ENCODE assay signal across 14 cellular contexts in genomic region chr19:43799502-43800142, GRCh38. TPM values are rescaled to one million over a fixed set of nuclear protein-coding genes. Genes with fewer than 3 reads are reported as not detected.
DNase-seq lines count a peak whose midpoint lies in the region; ATAC-seq and TF ChIP-seq lines count a peak whose summit lies in the region.
"Had no signal": no experiment of that assay in that cellular context is flagged by ENCODE, and none has a peak within 500 bp of the region (broad histone marks: within the 10 kb centered on the region; RNA-seq: fewer than 3 reads in every experiment).

No MANE protein-coding gene starts in this region.

- H3K4me3 ChIP-seq in heart left ventricle (peak overlapping the region in 4 of 12 donors; percentile 39 to 58 (median 46)), iPS-18c (ENCODE audit: insufficient read depth, low read depth, low read length) (peak overlapping the region; percentile 72; the same call in 1 of the 2 replicates), upper lobe of right lung (peak overlapping the region; percentile 57), ascending aorta (no peak overlapping the region)
- H3K4me3 ChIP-seq: MG63 had no signal

- no peaks in the 10 kb centered on the region for H3K9me3 Mint-ChIP-seq in activated T-helper 17 cell treated with anti-CD3 and anti-CD28 coated beads, Interleukin-2, amount 50 U/mL, for 72 hours

- H3K4me1 ChIP-seq in heart left ventricle (peaks cover 0 to 15% (median 6%) of the 10 kb centered on the region in 12 donors), upper lobe of right lung (peaks cover 8% of the 10 kb centered on the region), ascending aorta (no peaks in the 10 kb centered on the region)

- peaks cover 10% of the 10 kb centered on the region for H3K4me1 Mint-ChIP-seq in activated T-helper 17 cell treated with anti-CD3 and anti-CD28 coated beads, Interleukin-2, amount 50 U/mL, for 72 hours

- H3K27ac ChIP-seq in heart left ventricle (peak overlapping the region in 2 of 12 donors; percentile 35 to 46), upper lobe of right lung (no peak overlapping the region), ascending aorta (no peak overlapping the region)

- H3K27ac Mint-ChIP-seq in activated T-helper 17 cell treated with anti-CD3 and anti-CD28 coated beads, Interleukin-2, amount 50 U/mL, for 72 hours: no peak overlapping the region

- peaks cover 0 to 7% (median 0%) of the 10 kb centered on the region in 12 donors for H3K9me3 ChIP-seq in heart left ventricle
- H3K9me3 ChIP-seq in iPS-18c (ENCODE audit: control insufficient read depth, insufficient read depth, low read length): no peaks in the 10 kb centered on the region
- no peaks in the 10 kb centered on the region for H3K9me3 ChIP-seq in upper lobe of right lung
- no peaks in the 10 kb centered on the region for H3K9me3 ChIP-seq in ascending aorta
- H3K9me3 ChIP-seq: BLaER1, MG63 had no signal

- H3K27me3 ChIP-seq in heart left ventricle: peaks cover 0 to 60% (median 14%) of the 10 kb centered on the region in 9 donors
- no peaks in the 10 kb centered on the region for H3K27me3 ChIP-seq in upper lobe of right lung
- peaks cover 5% of the 10 kb centered on the region for H3K27me3 ChIP-seq in ascending aorta
- H3K27me3 ChIP-seq: BLaER1, MG63 had no signal

- ATAC-seq in heart left ventricle (peak in 3 of 4 donors; percentile 67 to 85 (median 68)), Right ventricle myocardium inferior (no peak), upper lobe of right lung (peak; percentile 15)
- ATAC-seq in activated T-helper 17 cell treated with anti-CD3 and anti-CD28 coated beads, Interleukin-2, amount 50 U/mL, for 72 hours (replicated peaks): no peak

- no peak for TF ChIP-seq POLR2A in heart left ventricle (IDR thresholded peaks at IDR 0.05)

- 52 to 68% (median 58%) methylated on average over 6 of the region's 6 CpGs for WGBS in heart left ventricle, 4 donors

- H3K36me3 Mint-ChIP-seq in activated T-helper 17 cell treated with anti-CD3 and anti-CD28 coated beads, Interleukin-2, amount 50 U/mL, for 72 hours (ENCODE audit: low read depth): no peaks in the 10 kb centered on the region

- TF ChIP-seq CTCF in heart left ventricle (IDR thresholded peaks at IDR 0.05) (no peak), upper lobe of right lung (IDR thresholded peaks at IDR 0.05) (no peak), ascending aorta (IDR thresholded peaks at IDR 0.05) (no peak)

- no peaks in the 10 kb centered on the region for H3K36me3 ChIP-seq in heart left ventricle
- H3K36me3 ChIP-seq in upper lobe of right lung: no peaks in the 10 kb centered on the region
- H3K36me3 ChIP-seq in ascending aorta: no peaks in the 10 kb centered on the region
- H3K36me3 ChIP-seq: BLaER1, MG63 had no signal

- no peaks in the 10 kb centered on the region for H3K27me3 Mint-ChIP-seq in activated T-helper 17 cell treated with anti-CD3 and anti-CD28 coated beads, Interleukin-2, amount 50 U/mL, for 72 hours

- intact Hi-C loops in heart left ventricle (cut with DNase I) (no loop called here), Right ventricle myocardium inferior (cut with DNase I) (no loop called here), upper lobe of right lung (cut with DNase I) (no loop called here), ascending aorta (cut with DNase I) (no loop called here)

- H3K4me3 Mint-ChIP-seq in activated T-helper 17 cell treated with anti-CD3 and anti-CD28 coated beads, Interleukin-2, amount 50 U/mL, for 72 hours: peak overlapping the region; percentile 93

- DNase-seq in heart left ventricle (no peak), Right ventricle myocardium inferior (ENCODE audit: missing footprints) (no peak), upper lobe of right lung (no peak), NOMO-1 treated with DMSO at 0.1 percent for 48 hours (lab: John Stamatoyannopoulos, UW; ENCODE audit: unreplicated experiment) (no peak), middle frontal gyrus (ENCODE audit: extremely low spot score, low spot score) (no peak), ascending aorta (ENCODE audit: low spot score in 2 of 2) (no peak)
- DNase-seq: activated CD4-positive, CD25-positive, alpha-beta regulatory T cell; amniotic stem cell; mesendoderm; MG63; stomach had no signal

RNA-seq across cellular contexts. Expression of gene LYPD5, which starts 2.6 kb away (rescaled TPM):
- total RNA-seq in heart left ventricle: 1 to 10 TPM in 8 of 9 donors, under 1 TPM in 1; 0.37 to 7.9 (median 1.4) TPM
- polyA plus RNA-seq in heart left ventricle: 1 to 10 TPM in 1 of 2 donors, under 1 TPM in 1; 0.34 to 1.9 TPM
- 0.92 TPM for total RNA-seq in Right ventricle myocardium inferior
- 1 to 10 TPM in 1 of 2 donors, under 1 TPM in 1; 0.73 to 6.6 TPM for total RNA-seq in activated T-helper 17 cell treated with anti-CD3 and anti-CD28 coated beads, Interleukin-2, amount 50 U/mL, for 72 hours
- 3.6 TPM for total RNA-seq in upper lobe of right lung
- not detected for total RNA-seq in ascending aorta

RNA-seq across cellular contexts. Expression of gene KCNN4, which starts 18.8 kb away (rescaled TPM):
- 1 to 10 TPM in 2 of 9 donors, under 1 TPM in 7; 0.15 to 3.7 (median 0.63) TPM for total RNA-seq in heart left ventricle
- 1 to 10 TPM in 1 of 2 donors, under 1 TPM in 1; 0.46 to 1.1 TPM for polyA plus RNA-seq in heart left ventricle
- total RNA-seq in Right ventricle myocardium inferior: 0.41 TPM
- total RNA-seq in activated T-helper 17 cell treated with anti-CD3 and anti-CD28 coated beads, Interleukin-2, amount 50 U/mL, for 72 hours: 100 to 1,000 TPM; 116 to 385 TPM
- total RNA-seq in upper lobe of right lung: 7.3 TPM
- total RNA-seq in ascending aorta: 2.3 TPM

RNA-seq across cellular contexts. Expression of gene ZNF283, which starts 27.5 kb away (rescaled TPM):
- total RNA-seq in heart left ventricle (10 to 100 TPM in 6 of 9 donors, 1 to 10 TPM in 3; 4.6 to 13.4 (median 11.9) TPM), Right ventricle myocardium inferior (11.1 TPM), upper lobe of right lung (11.7 TPM), ascending aorta (not detected)
- polyA plus RNA-seq in heart left ventricle: 1 to 10 TPM; 4.8 to 5.0 TPM
- total RNA-seq in activated T-helper 17 cell treated with anti-CD3 and anti-CD28 coated beads, Interleukin-2, amount 50 U/mL, for 72 hours: 10 to 100 TPM in 1 of 2 donors, 1 to 10 TPM in 1; 7.7 to 12.3 TPM

RNA-seq across cellular contexts. Expression of gene SMG9, which starts 44.9 kb away (rescaled TPM):
- total RNA-seq in heart left ventricle: 10 to 100 TPM in 6 of 9 donors, 1 to 10 TPM in 3; 5.8 to 27.7 (median 14.6) TPM
- 10 to 100 TPM; 15.6 to 19.9 TPM for polyA plus RNA-seq in heart left ventricle
- 15.7 TPM for total RNA-seq in Right ventricle myocardium inferior
- total RNA-seq in activated T-helper 17 cell treated with anti-CD3 and anti-CD28 coated beads, Interleukin-2, amount 50 U/mL, for 72 hours: 100 to 1,000 TPM in 1 of 2 donors, 10 to 100 TPM in 1; 70.4 to 109 TPM
- 44.7 TPM for total RNA-seq in upper lobe of right lung
- 126 TPM for total RNA-seq in ascending aorta

Comparison
In these comparisons a context has a peak if more than half of its experiments do, and no peak if none do; other contexts are left out.
1. ATAC-seq: peak in heart left ventricle (3 of 4) and upper lobe of right lung (single experiment); none in Right ventricle myocardium inferior (single experiment) and activated T-helper 17 cell treated with anti-CD3 and anti-CD28 coated beads, Interleukin-2, amount 50 U/mL, for 72 hours (single experiment).
2. H3K4me3 ChIP-seq: peak in iPS-18c (single experiment) and upper lobe of right lung (single experiment); none in ascending aorta (0 of 2).
3. RNA of gene KCNN4, which starts 18.8 kb away (total RNA-seq): 116 to 385 TPM in activated T-helper 17 cell treated with anti-CD3 and anti-CD28 coated beads, Interleukin-2, amount 50 U/mL, for 72 hours; 7.3 TPM in upper lobe of right lung (single experiment), 2.3 TPM in ascending aorta (single experiment), 0.15 to 3.7 TPM in heart left ventricle and 0.41 TPM in Right ventricle myocardium inferior (single experiment); every median in the first group is over 10 times any median in the second.